1 cellular context compared by ENCODE assay signal in the genomic region with DNA sequence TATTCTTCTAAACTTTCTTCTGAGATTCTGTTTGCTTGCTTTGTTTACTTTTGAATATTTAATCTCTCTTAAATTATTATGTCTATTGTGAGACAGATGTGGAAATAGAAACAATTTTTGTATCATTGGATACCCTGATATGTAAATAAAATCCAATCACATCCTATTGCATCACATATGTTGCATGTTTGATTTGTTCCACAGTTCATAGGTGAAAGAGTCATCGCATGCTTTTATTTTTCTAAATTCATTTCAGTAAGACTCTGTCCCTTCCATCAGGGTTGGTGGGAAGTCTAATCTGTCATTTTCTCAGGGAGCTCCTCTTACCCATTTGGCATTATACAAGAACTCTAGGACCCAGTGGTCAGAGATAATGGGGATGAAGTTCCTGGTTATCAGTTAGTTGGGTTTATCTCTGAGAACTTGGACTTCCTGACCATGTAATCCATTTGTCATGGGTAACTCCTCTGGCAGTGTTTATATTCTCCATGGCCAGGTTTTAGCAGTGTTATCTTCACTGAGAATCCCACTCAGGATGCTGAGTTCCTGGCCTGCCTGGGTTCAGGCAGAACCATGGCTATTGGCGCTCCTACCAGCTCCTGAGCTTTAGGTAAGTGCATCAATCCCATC.
A peak's percentile ranks its signal among the peaks of the same experiment; 100 is the strongest.
TF ChIP-seq lines count a peak whose summit lies in the region.

No MANE protein-coding gene starts in this region.

TF ChIP-seq in K562, 482 proteins besides CTCF, POLR2A, EP300 and RAD21 (continued from another document):
- TF ChIP-seq PHB (CRISPR knock-in tag; IDR thresholded peaks at IDR 0.05) (no peak), SLC30A9 (CRISPR knock-in tag; IDR thresholded peaks at IDR 0.05) (no peak), ZSCAN32 (CRISPR knock-in tag; IDR thresholded peaks at IDR 0.05) (no peak), ZNF785 (CRISPR knock-in tag; IDR thresholded peaks at IDR 0.05) (no peak), NONO (IDR thresholded peaks at IDR 0.05; ENCODE audit: low read depth in 2 of 2, low read length in 1 of 2) (no peak), ARID1B (IDR thresholded peaks at IDR 0.05) (peak; percentile 77), CREM (IDR thresholded peaks at IDR 0.05; ENCODE audit: low read depth) (no peak), CBX5 (IDR thresholded peaks at IDR 0.05; ENCODE audit: borderline replicate concordance, low read depth) (no peak), LCOR (CRISPR knock-in tag; IDR thresholded peaks at IDR 0.05) (no peak)
- TF ChIP-seq, protein P1, sequence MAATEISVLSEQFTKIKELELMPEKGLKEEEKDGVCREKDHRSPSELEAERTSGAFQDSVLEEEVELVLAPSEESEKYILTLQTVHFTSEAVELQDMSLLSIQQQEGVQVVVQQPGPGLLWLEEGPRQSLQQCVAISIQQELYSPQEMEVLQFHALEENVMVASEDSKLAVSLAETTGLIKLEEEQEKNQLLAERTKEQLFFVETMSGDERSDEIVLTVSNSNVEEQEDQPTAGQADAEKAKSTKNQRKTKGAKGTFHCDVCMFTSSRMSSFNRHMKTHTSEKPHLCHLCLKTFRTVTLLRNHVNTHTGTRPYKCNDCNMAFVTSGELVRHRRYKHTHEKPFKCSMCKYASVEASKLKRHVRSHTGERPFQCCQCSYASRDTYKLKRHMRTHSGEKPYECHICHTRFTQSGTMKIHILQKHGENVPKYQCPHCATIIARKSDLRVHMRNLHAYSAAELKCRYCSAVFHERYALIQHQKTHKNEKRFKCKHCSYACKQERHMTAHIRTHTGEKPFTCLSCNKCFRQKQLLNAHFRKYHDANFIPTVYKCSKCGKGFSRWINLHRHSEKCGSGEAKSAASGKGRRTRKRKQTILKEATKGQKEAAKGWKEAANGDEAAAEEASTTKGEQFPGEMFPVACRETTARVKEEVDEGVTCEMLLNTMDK (IDR thresholded peaks at IDR 0.05; ENCODE audit: borderline replicate concordance, insufficient read depth, low read depth, low read length, poor library complexity, severe bottlenecking), result no peak
- TF ChIP-seq, protein P2, sequence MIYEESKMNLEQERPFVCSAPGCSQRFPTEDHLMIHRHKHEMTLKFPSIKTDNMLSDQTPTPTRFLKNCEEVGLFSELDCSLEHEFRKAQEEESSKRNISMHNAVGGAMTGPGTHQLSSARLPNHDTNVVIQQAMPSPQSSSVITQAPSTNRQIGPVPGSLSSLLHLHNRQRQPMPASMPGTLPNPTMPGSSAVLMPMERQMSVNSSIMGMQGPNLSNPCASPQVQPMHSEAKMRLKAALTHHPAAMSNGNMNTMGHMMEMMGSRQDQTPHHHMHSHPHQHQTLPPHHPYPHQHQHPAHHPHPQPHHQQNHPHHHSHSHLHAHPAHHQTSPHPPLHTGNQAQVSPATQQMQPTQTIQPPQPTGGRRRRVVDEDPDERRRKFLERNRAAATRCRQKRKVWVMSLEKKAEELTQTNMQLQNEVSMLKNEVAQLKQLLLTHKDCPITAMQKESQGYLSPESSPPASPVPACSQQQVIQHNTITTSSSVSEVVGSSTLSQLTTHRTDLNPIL (CRISPR knock-in tag; IDR thresholded peaks at IDR 0.05), result no peak
